ENCODE assay signal across 1 cellular context in genomic region chr3:179606534-179607085, GRCh38.
TF ChIP-seq lines count a peak whose summit lies in the region.

No MANE protein-coding gene starts in this region.

TF ChIP-seq in GM23338, 12 proteins besides CTCF, POLR2A, EP300 and RAD21 (continued from another document):
- TF ChIP-seq ETS1 (IDR thresholded peaks at IDR 0.05) (no peak), ZNF462 (CRISPR knock-in tag; IDR thresholded peaks at IDR 0.05) (no peak), POLR2AphosphoS5 (IDR thresholded peaks at IDR 0.05; ENCODE audit: low read depth) (no peak)
